In the genomic region with DNA sequence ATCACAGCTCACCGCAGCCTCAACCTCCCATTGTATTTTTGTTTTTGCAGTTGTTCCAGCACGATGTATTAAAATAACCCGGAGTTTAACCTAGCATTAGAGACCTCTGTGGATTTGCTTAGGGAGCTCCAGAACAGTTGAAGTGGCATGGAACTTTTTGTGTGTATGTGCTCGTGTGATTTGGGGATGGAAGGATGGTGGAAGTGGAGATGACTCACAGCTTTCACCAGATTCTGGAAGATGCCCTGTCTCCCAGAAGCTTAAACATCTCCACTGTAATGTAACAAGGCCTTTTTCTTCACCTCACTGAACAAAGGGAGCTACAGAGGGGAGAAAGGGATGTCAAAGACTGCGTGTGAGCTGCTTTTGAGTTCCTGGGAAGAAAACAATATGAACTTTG, we compare ENCODE assay signal across 17 cellular contexts.
DNase-seq lines count a peak whose midpoint lies in the region; ATAC-seq and TF ChIP-seq lines count a peak whose summit lies in the region.
"Had no signal": no experiment of that assay in that cellular context is flagged by ENCODE, and none has a peak within 500 bp of the region (broad histone marks: within the 10 kb centered on the region; RNA-seq: fewer than 3 reads in every experiment).

No MANE protein-coding gene starts in this region.

- ATAC-seq in right lobe of liver: no peak
- ATAC-seq: GM12878; GM23338; K562; naive thymus-derived CD8-positive, alpha-beta T cell had no signal

- no peak for TF ChIP-seq POLR2A in right lobe of liver (IDR thresholded peaks at IDR 0.05)

- H3K9me3 ChIP-seq in skeletal muscle satellite cell (replicated peaks; ENCODE audit: low read length) (peaks cover 12% of the 10 kb centered on the region), right lobe of liver (no peaks in the 10 kb centered on the region)

- H3K27me3 ChIP-seq in skeletal muscle satellite cell (ENCODE audit: control insufficient read depth, insufficient read depth, low read length): no peaks in the 10 kb centered on the region
- no peaks in the 10 kb centered on the region for H3K27me3 ChIP-seq in right lobe of liver
- H3K27me3 ChIP-seq: upper lobe of left lung had no signal

- no peak overlapping the region for H3K27ac ChIP-seq in right lobe of liver

- H3K4me3 ChIP-seq in skeletal muscle satellite cell (ENCODE audit: low read length): no peak overlapping the region
- no peak overlapping the region for H3K4me3 ChIP-seq in right lobe of liver
- H3K4me3 ChIP-seq: GM12878, GM23338, K562, upper lobe of left lung had no signal

- H3K4me1 ChIP-seq in skeletal muscle satellite cell (ENCODE audit: control insufficient read depth, insufficient read depth, low read length): peaks cover 51% of the 10 kb centered on the region
- H3K4me1 ChIP-seq in right lobe of liver: no peaks in the 10 kb centered on the region

- intact Hi-C loops in right lobe of liver (cut with DNase I): no loop called here

- no peak for TF ChIP-seq CTCF in right lobe of liver (IDR thresholded peaks at IDR 0.05)

- H3K4me2 ChIP-seq in skeletal muscle satellite cell (ENCODE audit: low read length): peak overlapping the region; percentile 66
- H3K4me2 ChIP-seq: GM23338 had no signal

- WGBS in right lobe of liver (ENCODE audit: insufficient coverage, low coverage, low lambda C conversion rate, missing lambda C conversion rate): 52% methylated on average over 5 of the region's 5 CpGs

- DNase-seq in COLO829 (ENCODE audit: low spot score): peak; percentile 37
- DNase-seq in astrocyte of the hippocampus (ENCODE audit: low read depth, low spot score): peak; percentile 26
- peak; percentile 89 for DNase-seq in left kidney (ENCODE audit: low read depth, low spot score)
- DNase-seq in NCI-H1105 treated with DMSO at 0.1 percent for 48 hours (lab: John Stamatoyannopoulos, UW): no peak
- DNase-seq in right lobe of liver: no peak
- DNase-seq in SHP77 (lab: John Stamatoyannopoulos, UW): no peak
- no peak for DNase-seq in NCI-H524 treated with DMSO at 0.1 percent for 48 hours (lab: John Stamatoyannopoulos, UW)
- DNase-seq: activated naive CD4-positive, alpha-beta T cell treated with anti-CD3 and anti-CD28 coated beads for 36 hours; DMS79 treated with DMSO at 0.1 percent for 48 hours; immature natural killer cell; naive thymus-derived CD8-positive, alpha-beta T cell; NCI-H1436 treated with DMSO at 0.1 percent for 48 hours; upper lobe of left lung had no signal

- peak overlapping the region; percentile 74 for H3K9ac ChIP-seq in skeletal muscle satellite cell (ENCODE audit: low read depth, low read length)

- H3K36me3 ChIP-seq in skeletal muscle satellite cell (ENCODE audit: insufficient read depth, low read length) (no peaks in the 10 kb centered on the region), right lobe of liver (no peaks in the 10 kb centered on the region)
- H3K36me3 ChIP-seq: upper lobe of left lung had no signal

Comparison
In these comparisons a context has a peak if more than half of its experiments do, and no peak if none do; other contexts are left out.
1. DNase-seq: peak in COLO829 (single experiment), astrocyte of the hippocampus (single experiment) and left kidney (single experiment); none in NCI-H1105 treated with DMSO at 0.1 percent for 48 hours (single experiment), right lobe of liver (0 of 3), SHP77 (0 of 2) and NCI-H524 treated with DMSO at 0.1 percent for 48 hours (single experiment).